ENCODE assay signal across 8 cellular contexts in genomic region chrX:134026732-134027311, GRCh38. TPM values are rescaled to one million over a fixed set of nuclear protein-coding genes. Genes with fewer than 3 reads are reported as not detected.
DNase-seq lines count a peak whose midpoint lies in the region; ATAC-seq, FAIRE-seq and TF ChIP-seq lines count a peak whose summit lies in the region.

No MANE protein-coding gene starts in this region.

- H3K27ac ChIP-seq in PC-3 (ENCODE audit: low read length) (no peak overlapping the region), keratinocyte (ENCODE audit: control insufficient read depth, insufficient read depth, low read length) (no peak overlapping the region)

- no peaks in the 10 kb centered on the region for H3K36me3 ChIP-seq in PC-3 (ENCODE audit: low read depth, low read length)
- H3K36me3 ChIP-seq in bronchial epithelial cell (ENCODE audit: control insufficient read depth, insufficient read depth, low read length): no peaks in the 10 kb centered on the region
- no peaks in the 10 kb centered on the region for H3K36me3 ChIP-seq in keratinocyte (ENCODE audit: control insufficient read depth in 2 of 2, extremely low read depth in 1 of 2, insufficient read depth in 2 of 2, low read length in 2 of 2)

- H3K4me3 ChIP-seq in AG09309 (ENCODE audit: control insufficient read depth, low read depth, low read length) (no peak overlapping the region), PC-3 (ENCODE audit: low read length) (no peak overlapping the region), bronchial epithelial cell (ENCODE audit: low read depth, low read length) (no peak overlapping the region), keratinocyte (ENCODE audit: control insufficient read depth in 2 of 3, extremely low read depth in 1 of 3, insufficient read depth in 2 of 3, low read depth in 1 of 3, low read length in 3 of 3) (no peak overlapping the region)

- H3K27me3 ChIP-seq in PC-3 (ENCODE audit: low read length) (peaks cover 27% of the 10 kb centered on the region), bronchial epithelial cell (ENCODE audit: control insufficient read depth, insufficient read depth, low read length) (no peaks in the 10 kb centered on the region), keratinocyte (ENCODE audit: control insufficient read depth, extremely low read depth, insufficient read depth, low read length) (no peaks in the 10 kb centered on the region)

- peaks cover 0 to 7% of the 10 kb centered on the region in 2 donors for H3K4me1 Mint-ChIP-seq in stimulated activated naive B cell treated with anti-CD40 and anti-IgM and Interleukin-4, amounts not matched to agents 10 μg/mL and 1 μg/mL and 100 μg/mL, for 72 hours

- dilution Hi-C loops in keratinocyte (cut with MboI; ENCODE audit: extremely low pct_ligation_motif_present, low sequenced_read_pairs): no loop called here

- H3K4me2 ChIP-seq in PC-3 (ENCODE audit: low read length) (no peak overlapping the region), keratinocyte (ENCODE audit: control insufficient read depth, extremely low read depth, insufficient read depth, low read depth, low read length) (peak overlapping the region; percentile 33)

- no peaks in the 10 kb centered on the region for H3K9me2 ChIP-seq in PC-3 (replicated peaks; ENCODE audit: low read length)

- BruUV-seq in PC-3 (replicated peaks; lab: Mats Ljungman, UMichigan): no TSS peak

- CTCF ChIA-PET in PC-3 (lab: Charles Lee): interaction anchor here (0.6 kb wide), 2 partner anchors 67 to 760 kb away, joined by 3 to 5 read pairs; no protein-coding TSS in a partner anchor

- TF ChIP-seq CTCF in AG09309 (IDR thresholded peaks at IDR 0.05; ENCODE audit: control insufficient read depth, insufficient read depth, low read depth, low read length, missing control alignments): peak; percentile 42
- peak; percentile 36 for TF ChIP-seq CTCF in GM12873 (IDR thresholded peaks at IDR 0.05; ENCODE audit: insufficient read depth, low read depth, low read length, missing control alignments)
- TF ChIP-seq CTCF in PC-3 (conservative IDR thresholded peaks at IDR 0.05; ENCODE audit: low read depth, low read length): peak; percentile 52; the same call in 1 of the 2 replicates
- TF ChIP-seq CTCF in bronchial epithelial cell (IDR thresholded peaks at IDR 0.05; ENCODE audit: insufficient read depth, low read length, severe bottlenecking): peak; percentile 64
- peak; percentile 63 to 74 (median 74) for TF ChIP-seq CTCF in keratinocyte (optimal IDR thresholded peaks at IDR 0.05 in 1 of 3, IDR thresholded peaks at IDR 0.05 in 1 of 3, conservative IDR thresholded peaks at IDR 0.05 in 1 of 3; ENCODE audit: extremely low read depth in 1 of 3, insufficient read depth in 2 of 3, low read length in 3 of 3)

- no peaks in the 10 kb centered on the region for H3K9me3 Mint-ChIP-seq in stimulated activated naive B cell treated with anti-CD40 and anti-IgM and Interleukin-4, amounts not matched to agents 10 μg/mL and 1 μg/mL and 100 μg/mL, for 72 hours

- H2AFZ ChIP-seq in PC-3 (ENCODE audit: low read length): no peak overlapping the region
- H2AFZ ChIP-seq in keratinocyte (ENCODE audit: control insufficient read depth, low read length): no peak overlapping the region

- intact Hi-C loops in PC-3 (cut with micrococcal nuclease): no loop called here

- DNase-seq in AG09309 (ENCODE audit: low read depth): no peak
- peak; percentile 56 for DNase-seq in PC-3
- DNase-seq in bronchial epithelial cell (ENCODE audit: low read depth): peak; percentile 59
- no peak for DNase-seq in keratinocyte (ENCODE audit: low read depth, low spot score)
- peak; percentile 1 for DNase-seq in stimulated activated naive B cell treated with anti-CD40 and anti-IgM and Interleukin-4, amounts not matched to agents 10 μg/mL and 1 μg/mL and 100 μg/mL, for 72 hours
- DNase-seq in NCI-H187 treated with DMSO at 0.1 percent for 48 hours (lab: John Stamatoyannopoulos, UW): no peak

- no peaks in the 10 kb centered on the region for H3K36me3 Mint-ChIP-seq in stimulated activated naive B cell treated with anti-CD40 and anti-IgM and Interleukin-4, amounts not matched to agents 10 μg/mL and 1 μg/mL and 100 μg/mL, for 72 hours

- no peak overlapping the region for H3K27ac Mint-ChIP-seq in stimulated activated naive B cell treated with anti-CD40 and anti-IgM and Interleukin-4, amounts not matched to agents 10 μg/mL and 1 μg/mL and 100 μg/mL, for 72 hours

- peak overlapping the region in 1 of 2 donors; percentile 43 for H3K4me3 Mint-ChIP-seq in stimulated activated naive B cell treated with anti-CD40 and anti-IgM and Interleukin-4, amounts not matched to agents 10 μg/mL and 1 μg/mL and 100 μg/mL, for 72 hours

- POLR2A ChIA-PET in PC-3 (lab: Charles Lee; ENCODE audit: unreplicated experiment): no interaction called here

- no peaks in the 10 kb centered on the region for H3K79me2 ChIP-seq in PC-3 (ENCODE audit: low read length)
- no peaks in the 10 kb centered on the region for H3K79me2 ChIP-seq in keratinocyte (ENCODE audit: control insufficient read depth, insufficient read depth, low read length)

- H3K4me1 ChIP-seq in PC-3 (ENCODE audit: insufficient read depth, low read length): no peaks in the 10 kb centered on the region
- no peaks in the 10 kb centered on the region for H3K4me1 ChIP-seq in keratinocyte (ENCODE audit: control insufficient read depth, extremely low read depth, insufficient read depth, low read length)

- FAIRE-seq in bronchial epithelial cell (lab: Jason Lieb, UNC): no peak
- no peak for FAIRE-seq in keratinocyte (lab: Jason Lieb, UNC)

- H3K9me3 ChIP-seq in PC-3 (ENCODE audit: low read length) (no peaks in the 10 kb centered on the region), keratinocyte (ENCODE audit: control insufficient read depth, low read depth, low read length) (no peaks in the 10 kb centered on the region)

- ATAC-seq in PC-3: peak; percentile 54
- ATAC-seq in stimulated activated naive B cell treated with anti-CD40 and anti-IgM and Interleukin-4, amounts not matched to agents 10 μg/mL and 1 μg/mL and 100 μg/mL, for 72 hours (replicated peaks): no peak
- ATAC-seq in GM21390 (IDR thresholded peaks at IDR 0.05; ENCODE audit: unreplicated experiment): no peak

- H3K9me1 ChIP-seq in keratinocyte (ENCODE audit: control insufficient read depth, extremely low read depth, insufficient read depth, low read length): no peaks in the 10 kb centered on the region

- H4K20me1 ChIP-seq in PC-3 (ENCODE audit: low read length) (no peaks in the 10 kb centered on the region), keratinocyte (ENCODE audit: control insufficient read depth, extremely low read depth, insufficient read depth, low read length) (no peaks in the 10 kb centered on the region)

- H3K9ac ChIP-seq in PC-3 (ENCODE audit: low read length) (no peak overlapping the region), keratinocyte (ENCODE audit: control insufficient read depth, extremely low read depth, insufficient read depth, low read length) (no peak overlapping the region)

- no peaks in the 10 kb centered on the region for H3F3A ChIP-seq in PC-3 (ENCODE audit: low read length, unreplicated experiment)

- peaks cover 0 to 14% of the 10 kb centered on the region in 2 donors for H3K27me3 Mint-ChIP-seq in stimulated activated naive B cell treated with anti-CD40 and anti-IgM and Interleukin-4, amounts not matched to agents 10 μg/mL and 1 μg/mL and 100 μg/mL, for 72 hours

RNA-seq across cellular contexts. Expression of gene GPC3, which starts 41.4 kb away (rescaled TPM):
- total RNA-seq in PC-3 (2014; rRNA removed) (not detected in 2 replicates), bronchial epithelial cell (0.26 and 0.90 TPM in 2 replicates)
- 0.03 to 0.08 TPM in 2 of 3 replicates, not detected in the other for polyA plus RNA-seq in keratinocyte
- 0.45 TPM for polyA plus RNA-seq in keratinocyte (2011; ENCODE audit: low read depth)
- 0.06 TPM in 1 of 2 replicates, not detected in the other for polyA plus RNA-seq in keratinocyte (2011; cell fraction: cytosol; rRNA removed)
- not detected in 2 replicates for polyA plus RNA-seq in keratinocyte (2011; cell fraction: nucleus; rRNA removed)
- 0.05 and 0.34 TPM in 2 replicates for polyA plus RNA-seq in keratinocyte (2012; ENCODE audit: low replicate concordance)
- not detected in 3 replicates for polyA minus RNA-seq in keratinocyte
- polyA minus RNA-seq in keratinocyte (2011; cell fraction: cytosol; rRNA and poly(A)+ RNA removed): not detected
- 0.39 TPM in 1 of 2 replicates, not detected in the other for polyA minus RNA-seq in keratinocyte (2011; cell fraction: nucleus; rRNA and poly(A)+ RNA removed)

Comparison
In these comparisons a context has a peak if more than half of its experiments do, and no peak if none do; other contexts are left out.
1. DNase-seq: peak in PC-3 (single experiment), bronchial epithelial cell (single experiment) and stimulated activated naive B cell treated with anti-CD40 and anti-IgM and Interleukin-4, amounts not matched to agents 10 μg/mL and 1 μg/mL and 100 μg/mL, for 72 hours (single experiment); none in AG09309 (single experiment), keratinocyte (single experiment) and NCI-H187 treated with DMSO at 0.1 percent for 48 hours (single experiment).
2. Peak in every context shown above with its lines, with median percentiles within 50 percentile points of each other: CTCF ChIP-seq.